1 cellular context compared by ENCODE assay signal in the genomic region with DNA sequence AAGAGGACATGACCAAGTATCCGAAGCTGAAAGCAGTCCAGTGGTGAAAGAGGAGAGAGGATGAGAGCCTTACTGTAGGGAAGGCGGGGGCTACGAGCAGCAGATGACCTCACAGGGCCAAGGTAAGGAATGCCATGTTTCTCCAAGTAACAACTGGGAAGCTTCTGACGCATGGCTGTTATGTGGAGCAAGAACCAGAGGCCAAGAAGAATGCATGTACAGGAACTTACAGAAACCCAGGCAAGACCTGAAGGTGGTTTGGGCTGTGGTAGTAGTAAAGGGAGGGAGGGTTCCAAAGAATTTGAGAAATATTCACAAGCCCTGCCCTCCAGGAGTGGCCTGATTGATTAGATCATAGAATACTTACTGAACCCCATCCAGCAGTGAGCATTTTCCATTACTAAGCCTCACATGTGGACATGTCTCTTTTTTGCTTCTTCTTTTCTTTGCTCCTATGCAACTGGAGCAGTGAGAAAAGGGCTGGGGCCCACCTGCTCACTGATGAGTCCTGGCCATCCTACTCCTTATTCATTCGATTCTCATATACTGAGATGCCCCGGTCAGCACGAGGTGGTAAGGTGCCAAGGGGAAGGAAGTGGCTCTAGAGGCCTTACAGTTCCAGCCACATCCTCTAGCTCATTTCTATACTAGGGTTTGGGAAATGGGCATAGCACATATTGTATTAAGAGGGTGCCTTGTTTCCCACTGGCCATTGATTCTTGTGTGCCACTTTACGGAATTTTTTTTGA.
TF ChIP-seq lines count a peak whose summit lies in the region.

No MANE protein-coding gene starts in this region.

TF ChIP-seq in GM23338, 12 proteins besides CTCF, POLR2A, EP300 and RAD21 (continued from another document):
- TF ChIP-seq, protein P1, sequence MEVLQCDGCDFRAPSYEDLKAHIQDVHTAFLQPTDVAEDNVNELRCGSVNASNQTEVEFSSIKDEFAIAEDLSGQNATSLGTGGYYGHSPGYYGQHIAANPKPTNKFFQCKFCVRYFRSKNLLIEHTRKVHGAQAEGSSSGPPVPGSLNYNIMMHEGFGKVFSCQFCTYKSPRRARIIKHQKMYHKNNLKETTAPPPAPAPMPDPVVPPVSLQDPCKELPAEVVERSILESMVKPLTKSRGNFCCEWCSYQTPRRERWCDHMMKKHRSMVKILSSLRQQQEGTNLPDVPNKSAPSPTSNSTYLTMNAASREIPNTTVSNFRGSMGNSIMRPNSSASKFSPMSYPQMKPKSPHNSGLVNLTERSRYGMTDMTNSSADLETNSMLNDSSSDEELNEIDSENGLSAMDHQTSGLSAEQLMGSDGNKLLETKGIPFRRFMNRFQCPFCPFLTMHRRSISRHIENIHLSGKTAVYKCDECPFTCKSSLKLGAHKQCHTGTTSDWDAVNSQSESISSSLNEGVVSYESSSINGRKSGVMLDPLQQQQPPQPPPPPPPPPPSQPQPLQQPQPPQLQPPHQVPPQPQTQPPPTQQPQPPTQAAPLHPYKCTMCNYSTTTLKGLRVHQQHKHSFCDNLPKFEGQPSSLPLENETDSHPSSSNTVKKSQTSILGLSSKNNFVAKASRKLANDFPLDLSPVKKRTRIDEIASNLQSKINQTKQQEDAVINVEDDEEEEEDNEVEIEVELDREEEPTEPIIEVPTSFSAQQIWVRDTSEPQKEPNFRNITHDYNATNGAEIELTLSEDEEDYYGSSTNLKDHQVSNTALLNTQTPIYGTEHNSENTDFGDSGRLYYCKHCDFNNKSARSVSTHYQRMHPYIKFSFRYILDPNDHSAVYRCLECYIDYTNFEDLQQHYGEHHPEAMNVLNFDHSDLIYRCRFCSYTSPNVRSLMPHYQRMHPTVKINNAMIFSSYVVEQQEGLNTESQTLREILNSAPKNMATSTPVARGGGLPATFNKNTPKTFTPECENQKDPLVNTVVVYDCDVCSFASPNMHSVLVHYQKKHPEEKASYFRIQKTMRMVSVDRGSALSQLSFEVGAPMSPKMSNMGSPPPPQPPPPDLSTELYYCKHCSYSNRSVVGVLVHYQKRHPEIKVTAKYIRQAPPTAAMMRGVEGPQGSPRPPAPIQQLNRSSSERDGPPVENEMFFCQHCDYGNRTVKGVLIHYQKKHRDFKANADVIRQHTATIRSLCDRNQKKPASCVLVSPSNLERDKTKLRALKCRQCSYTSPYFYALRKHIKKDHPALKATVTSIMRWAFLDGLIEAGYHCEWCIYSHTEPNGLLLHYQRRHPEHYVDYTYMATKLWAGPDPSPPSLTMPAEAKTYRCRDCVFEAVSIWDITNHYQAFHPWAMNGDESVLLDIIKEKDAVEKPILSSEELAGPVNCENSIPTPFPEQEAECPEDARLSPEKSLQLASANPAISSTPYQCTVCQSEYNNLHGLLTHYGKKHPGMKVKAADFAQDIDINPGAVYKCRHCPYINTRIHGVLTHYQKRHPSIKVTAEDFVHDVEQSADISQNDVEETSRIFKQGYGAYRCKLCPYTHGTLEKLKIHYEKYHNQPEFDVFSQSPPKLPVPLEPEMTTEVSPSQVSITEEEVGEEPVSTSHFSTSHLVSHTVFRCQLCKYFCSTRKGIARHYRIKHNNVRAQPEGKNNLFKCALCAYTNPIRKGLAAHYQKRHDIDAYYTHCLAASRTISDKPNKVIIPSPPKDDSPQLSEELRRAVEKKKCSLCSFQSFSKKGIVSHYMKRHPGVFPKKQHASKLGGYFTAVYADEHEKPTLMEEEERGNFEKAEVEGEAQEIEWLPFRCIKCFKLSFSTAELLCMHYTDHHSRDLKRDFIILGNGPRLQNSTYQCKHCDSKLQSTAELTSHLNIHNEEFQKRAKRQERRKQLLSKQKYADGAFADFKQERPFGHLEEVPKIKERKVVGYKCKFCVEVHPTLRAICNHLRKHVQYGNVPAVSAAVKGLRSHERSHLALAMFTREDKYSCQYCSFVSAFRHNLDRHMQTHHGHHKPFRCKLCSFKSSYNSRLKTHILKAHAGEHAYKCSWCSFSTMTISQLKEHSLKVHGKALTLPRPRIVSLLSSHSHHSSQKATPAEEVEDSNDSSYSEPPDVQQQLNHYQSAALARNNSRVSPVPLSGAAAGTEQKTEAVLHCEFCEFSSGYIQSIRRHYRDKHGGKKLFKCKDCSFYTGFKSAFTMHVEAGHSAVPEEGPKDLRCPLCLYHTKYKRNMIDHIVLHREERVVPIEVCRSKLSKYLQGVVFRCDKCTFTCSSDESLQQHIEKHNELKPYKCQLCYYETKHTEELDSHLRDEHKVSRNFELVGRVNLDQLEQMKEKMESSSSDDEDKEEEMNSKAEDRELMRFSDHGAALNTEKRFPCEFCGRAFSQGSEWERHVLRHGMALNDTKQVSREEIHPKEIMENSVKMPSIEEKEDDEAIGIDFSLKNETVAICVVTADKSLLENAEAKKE (CRISPR knock-in tag; IDR thresholded peaks at IDR 0.05), result no peak
- TF ChIP-seq EZH2 (IDR thresholded peaks at IDR 0.05; ENCODE audit: low read depth, unreplicated experiment) (no peak), ZNF331 (CRISPR knock-in tag; IDR thresholded peaks at IDR 0.05; ENCODE audit: low read depth) (no peak), ZNF114 (CRISPR knock-in tag; IDR thresholded peaks at IDR 0.05) (no peak)
- TF ChIP-seq, protein P2, sequence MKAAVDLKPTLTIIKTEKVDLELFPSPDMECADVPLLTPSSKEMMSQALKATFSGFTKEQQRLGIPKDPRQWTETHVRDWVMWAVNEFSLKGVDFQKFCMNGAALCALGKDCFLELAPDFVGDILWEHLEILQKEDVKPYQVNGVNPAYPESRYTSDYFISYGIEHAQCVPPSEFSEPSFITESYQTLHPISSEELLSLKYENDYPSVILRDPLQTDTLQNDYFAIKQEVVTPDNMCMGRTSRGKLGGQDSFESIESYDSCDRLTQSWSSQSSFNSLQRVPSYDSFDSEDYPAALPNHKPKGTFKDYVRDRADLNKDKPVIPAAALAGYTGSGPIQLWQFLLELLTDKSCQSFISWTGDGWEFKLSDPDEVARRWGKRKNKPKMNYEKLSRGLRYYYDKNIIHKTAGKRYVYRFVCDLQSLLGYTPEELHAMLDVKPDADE (IDR thresholded peaks at IDR 0.05), result no peak
